ENCODE assay signal across 24 cellular contexts in the genomic region with DNA sequence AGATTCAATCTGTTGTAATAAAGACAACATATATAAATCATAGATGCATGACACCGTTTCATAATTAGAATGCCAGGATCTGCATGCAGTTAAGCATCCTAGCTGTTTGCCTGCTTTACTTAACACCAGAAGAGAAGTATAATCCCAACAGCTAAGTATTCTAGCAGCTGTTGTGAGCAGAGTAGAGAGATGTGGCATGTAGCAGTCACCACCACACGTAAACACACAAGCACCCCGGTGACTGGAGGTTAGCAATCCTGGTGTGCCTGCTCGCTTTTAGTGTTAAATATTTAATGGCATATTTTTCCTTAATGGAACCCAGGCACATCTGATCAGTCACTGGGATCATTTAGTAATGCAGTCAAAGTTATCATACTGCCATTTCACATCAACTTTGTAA.
"Had no signal": no experiment of that assay in that cellular context is flagged by ENCODE, and none has a peak within 500 bp of the region (broad histone marks: within the 10 kb centered on the region; RNA-seq: fewer than 3 reads in every experiment).

No MANE protein-coding gene starts in this region.

- H3K4me3 ChIP-seq: cardiac muscle cell, heart left ventricle, left ventricle myocardium inferior, right atrium auricular region, tibial nerve had no signal

- DNase-seq: activated CD4-positive, alpha-beta memory T cell treated with anti-CD3 and anti-CD28 coated beads, Interleukin-2, amount 10 ng/mL, durations not matched to agents 7 days and 5 days; activated CD4-positive, alpha-beta T cell treated with anti-CD3 and anti-CD28 coated beads for 48 hours; activated CD4-positive, CD25-positive, alpha-beta regulatory T cell; activated CD8-positive, alpha-beta memory T cell treated with anti-CD3 and anti-CD28 coated beads, Interleukin-2, amount 10 ng/mL, durations not matched to agents 7 days and 5 days; activated naive CD4-positive, alpha-beta T cell; activated naive CD8-positive, alpha-beta T cell treated with anti-CD3 and anti-CD28 coated beads for 36 hours; amniotic stem cell; erythroblast; foreskin melanocyte; heart left ventricle; kidney glomerular epithelial cell; left ventricle myocardium inferior; mammary epithelial cell; naive B cell; stimulated activated CD4-positive, alpha-beta T cell treated with anti-CD3 and anti-CD28 coated beads, Interleukin-2, amount 100 ng/mL, for 24 hours had no signal

- H3K9me3 Mint-ChIP-seq: activated CD4-positive, alpha-beta memory T cell treated with anti-CD3 and anti-CD28 coated beads, Interleukin-2, amount 10 ng/mL, durations not matched to agents 7 days and 5 days; activated naive CD8-positive, alpha-beta T cell treated with anti-CD3 and anti-CD28 coated beads for 36 hours; activated T-helper 17 cell treated with anti-CD3 and anti-CD28 coated beads, Interleukin-2, amount 50 U/mL, for 72 hours; naive B cell; neural crest cell; stimulated activated naive CD8-positive, alpha-beta T cell treated with anti-CD3 and anti-CD28 coated beads, Interleukin-15, Interleukin-2, amounts not matched to agents 100 ng/mL and 50 ng/mL, for 24 hours had no signal

- H3K4me1 ChIP-seq: heart left ventricle, left ventricle myocardium inferior, right atrium auricular region had no signal

- H3K27ac Mint-ChIP-seq: activated CD4-positive, alpha-beta memory T cell treated with anti-CD3 and anti-CD28 coated beads, Interleukin-2, amount 10 ng/mL, durations not matched to agents 7 days and 5 days; activated CD8-positive, alpha-beta memory T cell treated with anti-CD3 and anti-CD28 coated beads, Interleukin-2, amount 10 ng/mL, durations not matched to agents 7 days and 5 days; activated naive CD8-positive, alpha-beta T cell treated with anti-CD3 and anti-CD28 coated beads for 36 hours; activated T-helper 17 cell treated with anti-CD3 and anti-CD28 coated beads, Interleukin-2, amount 50 U/mL, for 72 hours; progenitor cell of endocrine pancreas; stimulated activated naive CD8-positive, alpha-beta T cell treated with anti-CD3 and anti-CD28 coated beads, Interleukin-15, Interleukin-2, amounts not matched to agents 100 ng/mL and 50 ng/mL, for 24 hours had no signal

- H3K27me3 Mint-ChIP-seq: activated CD4-positive, alpha-beta memory T cell treated with anti-CD3 and anti-CD28 coated beads, Interleukin-2, amount 10 ng/mL, durations not matched to agents 7 days and 5 days; activated CD8-positive, alpha-beta memory T cell treated with anti-CD3 and anti-CD28 coated beads, Interleukin-2, amount 10 ng/mL, durations not matched to agents 7 days and 5 days; activated naive CD8-positive, alpha-beta T cell treated with anti-CD3 and anti-CD28 coated beads for 36 hours; activated T-helper 17 cell treated with anti-CD3 and anti-CD28 coated beads, Interleukin-2, amount 50 U/mL, for 72 hours; naive B cell; stimulated activated naive CD8-positive, alpha-beta T cell treated with anti-CD3 and anti-CD28 coated beads, Interleukin-15, Interleukin-2, amounts not matched to agents 100 ng/mL and 50 ng/mL, for 24 hours had no signal

- H3K9me3 ChIP-seq: heart left ventricle, left ventricle myocardium inferior, right atrium auricular region, tibial nerve had no signal

- H3K27me3 ChIP-seq: cardiac muscle cell, heart left ventricle, right atrium auricular region, tibial nerve had no signal

- H3K27ac ChIP-seq: cardiac muscle cell, heart left ventricle, left ventricle myocardium inferior, right atrium auricular region, tibial nerve had no signal

- H3K4me3 Mint-ChIP-seq: activated CD4-positive, alpha-beta memory T cell treated with anti-CD3 and anti-CD28 coated beads, Interleukin-2, amount 10 ng/mL, durations not matched to agents 7 days and 5 days; activated CD8-positive, alpha-beta memory T cell treated with anti-CD3 and anti-CD28 coated beads, Interleukin-2, amount 10 ng/mL, durations not matched to agents 7 days and 5 days; activated naive CD8-positive, alpha-beta T cell treated with anti-CD3 and anti-CD28 coated beads for 36 hours; activated T-helper 17 cell treated with anti-CD3 and anti-CD28 coated beads, Interleukin-2, amount 50 U/mL, for 72 hours; naive B cell; neural crest cell; stimulated activated naive CD8-positive, alpha-beta T cell treated with anti-CD3 and anti-CD28 coated beads, Interleukin-15, Interleukin-2, amounts not matched to agents 100 ng/mL and 50 ng/mL, for 24 hours had no signal

- H3K36me3 Mint-ChIP-seq: activated CD8-positive, alpha-beta memory T cell treated with anti-CD3 and anti-CD28 coated beads, Interleukin-2, amount 10 ng/mL, durations not matched to agents 7 days and 5 days had no signal

- FAIRE-seq: endometrium, urothelium cell line had no signal

- H3K36me3 ChIP-seq: cardiac muscle cell, heart left ventricle, left ventricle myocardium inferior, right atrium auricular region, tibial nerve had no signal

- H3K4me1 Mint-ChIP-seq: activated CD4-positive, alpha-beta memory T cell treated with anti-CD3 and anti-CD28 coated beads, Interleukin-2, amount 10 ng/mL, durations not matched to agents 7 days and 5 days; activated CD8-positive, alpha-beta memory T cell treated with anti-CD3 and anti-CD28 coated beads, Interleukin-2, amount 10 ng/mL, durations not matched to agents 7 days and 5 days; activated T-helper 17 cell treated with anti-CD3 and anti-CD28 coated beads, Interleukin-2, amount 50 U/mL, for 72 hours had no signal
